In genomic region chr5:56147679-56148230, GRCh38 we compare ENCODE assay signal across 13 cellular contexts.
A peak's percentile ranks its signal among the peaks of the same experiment; 100 is the strongest.
DNase-seq lines count a peak whose midpoint lies in the region; ATAC-seq and TF ChIP-seq lines count a peak whose summit lies in the region.
"Had no signal": no experiment of that assay in that cellular context is flagged by ENCODE, and none has a peak within 500 bp of the region (broad histone marks: within the 10 kb centered on the region; RNA-seq: fewer than 3 reads in every experiment).

No MANE protein-coding gene starts in this region.

- H3K27me3 ChIP-seq in CD4-positive, alpha-beta T cell (ENCODE audit: control insufficient read depth, insufficient read depth, low read length), result no peaks in the 10 kb centered on the region
- H3K27me3 ChIP-seq: heart right ventricle had no signal

- no peak for ATAC-seq in CD4-positive, alpha-beta T cell (ENCODE audit: poor library complexity)
- ATAC-seq in HG03135 (IDR thresholded peaks at IDR 0.05; ENCODE audit: unreplicated experiment) (no peak), GM18868 (IDR thresholded peaks at IDR 0.05; ENCODE audit: unreplicated experiment) (no peak)
- ATAC-seq: heart right ventricle had no signal

- DNase-seq in Ammon's horn (ENCODE audit: low spot score), result peak; percentile 33
- no peak for DNase-seq in CD4-positive, alpha-beta T cell
- DNase-seq in NOMO-1 treated with dmso at 0.1 percent for 144 hours (lab: John Stamatoyannopoulos, UW; ENCODE audit: unreplicated experiment), result peak; percentile 56
- no peak for DNase-seq in NCI-H2029 treated with DMSO at 0.1 percent for 48 hours (lab: John Stamatoyannopoulos, UW)
- DNase-seq in GM19240 (ENCODE audit: insufficient read length, low spot score), result no peak
- DNase-seq: activated CD4-positive, CD25-positive, alpha-beta regulatory T cell treated with anti-CD3 and anti-CD28 coated beads, Interleukin-2, amount 50 U/mL, for 72 hours; heart right ventricle; HFFc6; NCI-H1417 treated with DMSO at 0.1 percent for 48 hours had no signal

- no peaks in the 10 kb centered on the region for H3K9me3 Mint-ChIP-seq in CD4-positive, alpha-beta T cell
- H3K9me3 Mint-ChIP-seq in dendritic cell treated with granulocyte-macrophage colony-stimulating factor and Interleukin-4, amounts not matched to agents 40 ng/mL and 50 ng/mL, for 4 days, result no peaks in the 10 kb centered on the region
- H3K9me3 Mint-ChIP-seq: HFFc6, neural crest cell had no signal

- H3K9me3 ChIP-seq in CD4-positive, alpha-beta T cell (ENCODE audit: control insufficient read depth, low read length), result no peaks in the 10 kb centered on the region
- H3K9me3 ChIP-seq: heart right ventricle had no signal

- intact Hi-C loops in CD4-positive, alpha-beta T cell (cut with DNase I, micrococcal nuclease), result loop anchor here (2.0 to 5.0 kb wide), 4 partner anchors 19 to 155 kb away; partner anchors contain the start of gene IL6ST (in 1 of the 2)
- intact Hi-C loops in dendritic cell treated with granulocyte-macrophage colony-stimulating factor and Interleukin-4, amounts not matched to agents 40 ng/mL and 50 ng/mL, for 4 days (cut with micrococcal nuclease), result no loop called here

- CTCF ChIA-PET in CD4-positive, alpha-beta T cell (lab: Charles Lee), result interaction anchor here (0.6 to 1.3 kb wide), 4 partner anchors 57 to 165 kb away, joined by 3 to 5 read pairs (median 3); partner anchors contain the start of gene IL6ST

- TF ChIP-seq CTCF in CD4-positive, alpha-beta T cell (IDR thresholded peaks at IDR 0.05), result no peak

- peak overlapping the region; percentile 97 for H3K27ac Mint-ChIP-seq in CD4-positive, alpha-beta T cell
- peak overlapping the region; percentile 43 for H3K27ac Mint-ChIP-seq in dendritic cell treated with granulocyte-macrophage colony-stimulating factor and Interleukin-4, amounts not matched to agents 40 ng/mL and 50 ng/mL, for 4 days
- H3K27ac Mint-ChIP-seq: HFFc6 had no signal

- peaks cover 74% of the 10 kb centered on the region for H3K4me1 Mint-ChIP-seq in CD4-positive, alpha-beta T cell (ENCODE audit: low read depth)
- H3K4me1 Mint-ChIP-seq in dendritic cell treated with granulocyte-macrophage colony-stimulating factor and Interleukin-4, amounts not matched to agents 40 ng/mL and 50 ng/mL, for 4 days (ENCODE audit: low read depth), result peaks cover 44% of the 10 kb centered on the region

- H3K36me3 Mint-ChIP-seq in CD4-positive, alpha-beta T cell (ENCODE audit: low read depth), result peaks cover 13% of the 10 kb centered on the region
- H3K36me3 Mint-ChIP-seq in dendritic cell treated with granulocyte-macrophage colony-stimulating factor and Interleukin-4, amounts not matched to agents 40 ng/mL and 50 ng/mL, for 4 days (ENCODE audit: low read depth), result no peaks in the 10 kb centered on the region

- POLR2A ChIA-PET in CD4-positive, alpha-beta T cell (lab: Charles Lee), result interaction anchor here (0.6 to 3.5 kb wide), 23 partner anchors 10 to 978 kb away, joined by 3 to 23 read pairs (median 5); partner anchors contain the start of gene IL6ST

- peak overlapping the region; percentile 3 for H3K4me3 Mint-ChIP-seq in CD4-positive, alpha-beta T cell
- H3K4me3 Mint-ChIP-seq in dendritic cell treated with granulocyte-macrophage colony-stimulating factor and Interleukin-4, amounts not matched to agents 40 ng/mL and 50 ng/mL, for 4 days, result no peak overlapping the region
- H3K4me3 Mint-ChIP-seq: HFFc6, neural crest cell had no signal

- no peaks in the 10 kb centered on the region for H3K27me3 Mint-ChIP-seq in CD4-positive, alpha-beta T cell
- H3K27me3 Mint-ChIP-seq in dendritic cell treated with granulocyte-macrophage colony-stimulating factor and Interleukin-4, amounts not matched to agents 40 ng/mL and 50 ng/mL, for 4 days, result no peaks in the 10 kb centered on the region

- H3K27ac ChIP-seq in CD4-positive, alpha-beta T cell (ENCODE audit: low read depth, low read length), result peak overlapping the region; percentile 37

Comparison
In these comparisons a context has a peak if more than half of its experiments do, and no peak if none do; other contexts are left out.
1. DNase-seq: peak in Ammon's horn (single experiment) and NOMO-1 treated with dmso at 0.1 percent for 144 hours (single experiment); none in CD4-positive, alpha-beta T cell (0 of 10), NCI-H2029 treated with DMSO at 0.1 percent for 48 hours (single experiment) and GM19240 (single experiment).